34 cellular contexts compared by ENCODE assay signal in genomic region chr6:39194466-39194865, GRCh38. TPM values are rescaled to one million over a fixed set of nuclear protein-coding genes. Genes with fewer than 3 reads are reported as not detected.
"Had no signal": no experiment of that assay in that cellular context is flagged by ENCODE, and none has a peak within 500 bp of the region (broad histone marks: within the 10 kb centered on the region; RNA-seq: fewer than 3 reads in every experiment).

No MANE protein-coding gene starts in this region.

- H3K27me3 ChIP-seq: ascending aorta, cardiac muscle cell, Peyer's patch had no signal

- H3K9me3 Mint-ChIP-seq: activated CD4-positive, alpha-beta memory T cell treated with anti-CD3 and anti-CD28 coated beads for 36 hours; activated CD4-positive, alpha-beta T cell treated with anti-CD3 and anti-CD28 coated beads, Interleukin-2, amount 10 ng/mL, durations not matched to agents 7 days and 5 days; activated naive CD4-positive, alpha-beta T cell treated with anti-CD3 and anti-CD28 coated beads, Interleukin-2, amount 10 ng/mL, durations not matched to agents 7 days and 5 days; activated T-cell treated with anti-CD3 and anti-CD28 coated beads, Interleukin-2, amount 50 U/mL, for 4 hours; activated T-helper 1 cell treated with anti-CD3 and anti-CD28 coated beads, Interleukin-12 subunit alpha, Interleukin-12 subunit beta, Interleukin-2, Interleukin-4 antibody, amounts not matched to agents 30 ng/mL and 10 ng/mL and 1 ng/mL, durations not matched to agents 14 hours and 24 hours and 36 hours; T-cell had no signal

- H3K36me3 ChIP-seq: ascending aorta, cardiac muscle cell had no signal

- H3K9me3 ChIP-seq: ascending aorta, Peyer's patch had no signal

- H3K27me3 Mint-ChIP-seq: activated CD4-positive, alpha-beta memory T cell treated with anti-CD3 and anti-CD28 coated beads for 36 hours; activated CD4-positive, alpha-beta T cell treated with anti-CD3 and anti-CD28 coated beads, Interleukin-2, amount 10 ng/mL, durations not matched to agents 7 days and 5 days; activated naive CD4-positive, alpha-beta T cell treated with anti-CD3 and anti-CD28 coated beads, Interleukin-2, amount 10 ng/mL, durations not matched to agents 7 days and 5 days; activated naive CD8-positive, alpha-beta T cell; T-cell had no signal

- H3K27ac ChIP-seq: ascending aorta, cardiac muscle cell, KMS-11 had no signal

- H3K4me1 ChIP-seq: ascending aorta had no signal

- H3K27ac Mint-ChIP-seq: activated CD4-positive, alpha-beta memory T cell treated with anti-CD3 and anti-CD28 coated beads for 36 hours; activated CD4-positive, alpha-beta T cell treated with anti-CD3 and anti-CD28 coated beads, Interleukin-2, amount 10 ng/mL, durations not matched to agents 7 days and 5 days; activated naive CD4-positive, alpha-beta T cell treated with anti-CD3 and anti-CD28 coated beads, Interleukin-2, amount 10 ng/mL, durations not matched to agents 7 days and 5 days; activated naive CD8-positive, alpha-beta T cell; T-cell had no signal

- H3K4me3 Mint-ChIP-seq: activated CD4-positive, alpha-beta memory T cell treated with anti-CD3 and anti-CD28 coated beads for 36 hours; activated CD4-positive, alpha-beta T cell treated with anti-CD3 and anti-CD28 coated beads, Interleukin-2, amount 10 ng/mL, durations not matched to agents 7 days and 5 days; activated naive CD4-positive, alpha-beta T cell treated with anti-CD3 and anti-CD28 coated beads, Interleukin-2, amount 10 ng/mL, durations not matched to agents 7 days and 5 days; activated naive CD8-positive, alpha-beta T cell; activated T-cell treated with anti-CD3 and anti-CD28 coated beads, Interleukin-2, amount 50 U/mL, for 4 hours; activated T-helper 1 cell treated with anti-CD3 and anti-CD28 coated beads, Interleukin-12 subunit alpha, Interleukin-12 subunit beta, Interleukin-2, Interleukin-4 antibody, amounts not matched to agents 30 ng/mL and 10 ng/mL and 1 ng/mL, durations not matched to agents 14 hours and 24 hours and 36 hours; T-cell had no signal

- H3K4me3 ChIP-seq: ascending aorta, cardiac muscle cell, Peyer's patch had no signal

- H3K9ac ChIP-seq: KMS-11 had no signal

- DNase-seq: activated CD4-positive, alpha-beta memory T cell treated with anti-CD3 and anti-CD28 coated beads for 36 hours; activated CD4-positive, alpha-beta T cell treated with anti-CD3 and anti-CD28 coated beads, Interleukin-2, amount 10 ng/mL, durations not matched to agents 7 days and 5 days; activated CD8-positive, alpha-beta memory T cell treated with anti-CD3 and anti-CD28 coated beads, Interleukin-2, amount 50 U/mL, for 4 hours; activated gamma-delta T cell treated with Interleukin-2 at 50 U/mL for 16 hours; activated naive CD4-positive, alpha-beta T cell treated with anti-CD3 and anti-CD28 coated beads, Interleukin-2, amount 10 ng/mL, durations not matched to agents 7 days and 5 days; activated T-cell treated with anti-CD3 and anti-CD28 coated beads for 4 hours; activated T-cell treated with anti-CD3 and anti-CD28 coated beads, Interleukin-2, amount 50 U/mL, for 4 hours; amygdala; cerebellar nuclear complex; MM.1S; NCI-H1092 treated with DMSO at 0.1 percent for 48 hours; NCI-H1417; NCI-H146; NCI-H187; NCI-H2029 treated with DMSO at 0.1 percent for 48 hours; NCI-H2107; NCI-H2171; NCI-H510A; NCI-H526; NCI-H748 treated with DMSO at 0.1 percent for 48 hours; NK-92 treated with Interleukin-12 subunit alpha and Interleukin-12 subunit beta, amount 100 ng/mL, for 24 hours; PC-3; RPMI8226; SIG-M5; T-cell; T1000 had no signal

- ATAC-seq: activated T-cell treated with anti-CD3 and anti-CD28 coated beads, Interleukin-2, amount 50 U/mL, for 4 hours; PC-3; SK-N-SH treated with all-trans-retinoic acid at 6 μM for 48 hours; T-cell had no signal

RNA-seq across cellular contexts. Expression of gene KCNK5, which starts 34.8 kb away (rescaled TPM):
- total RNA-seq: LHCN-M2 had no signal
